8 cellular contexts compared by ENCODE assay signal in the genomic region with DNA sequence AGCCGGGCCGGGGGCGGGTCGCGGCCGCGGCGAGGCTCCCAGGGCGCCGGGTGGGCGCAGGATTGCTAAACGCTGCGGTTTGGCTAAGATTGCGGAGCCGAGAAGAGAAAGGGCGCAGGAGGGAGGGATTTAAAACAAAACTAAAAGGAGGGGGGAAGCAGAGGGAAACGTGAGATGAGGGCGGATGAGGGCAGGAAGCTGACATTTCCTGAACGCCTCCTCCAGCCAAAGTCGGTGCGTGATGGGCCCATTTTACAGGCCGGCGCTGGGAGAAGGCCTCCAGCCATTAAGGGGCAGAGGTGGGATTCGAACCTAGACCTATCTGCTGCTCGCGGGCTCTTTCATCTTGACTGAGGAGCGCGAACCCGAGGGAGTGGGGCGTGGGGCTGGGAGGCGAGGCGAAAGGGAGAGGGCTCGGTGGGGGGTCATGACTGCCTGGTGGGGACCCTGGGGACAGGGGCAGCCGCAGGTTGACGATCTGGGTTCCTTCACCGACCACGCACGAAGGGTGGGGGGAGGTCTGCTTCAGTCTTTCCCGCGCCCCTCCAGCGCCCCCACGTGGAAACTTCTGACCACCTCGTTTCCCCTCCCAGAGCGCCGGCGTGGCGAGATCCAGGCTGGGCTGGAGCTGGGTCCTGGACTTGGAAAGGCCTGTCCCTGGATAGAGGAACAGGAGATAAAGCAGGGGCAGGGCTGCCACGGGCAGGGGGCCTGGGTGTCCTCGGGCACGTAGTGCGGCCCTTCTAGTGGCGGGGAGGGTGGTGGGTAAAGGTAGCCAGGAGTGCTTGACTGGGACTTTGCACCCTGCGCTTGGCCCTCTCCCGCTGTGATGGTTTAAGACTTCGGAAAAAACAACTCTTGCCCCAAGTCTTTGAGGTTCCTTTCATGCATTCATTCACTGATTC. TPM values are rescaled to one million over a fixed set of nuclear protein-coding genes. Genes with fewer than 3 reads are reported as not detected.
A peak's percentile ranks its signal among the peaks of the same experiment; 100 is the strongest.
DNase-seq lines count a peak whose midpoint lies in the region; ATAC-seq and TF ChIP-seq lines count a peak whose summit lies in the region.

No MANE protein-coding gene starts in this region.

- peaks cover 21% of the 10 kb centered on the region for H3K36me3 Mint-ChIP-seq in dendritic cell treated with granulocyte-macrophage colony-stimulating factor and Interleukin-4, amounts not matched to agents 40 ng/mL and 50 ng/mL, for 4 days (ENCODE audit: low read depth)

- POLR2A ChIA-PET in GM10248 (lab: Yijun Ruan, JAX): no interaction called here

- TF ChIP-seq CTCF in GM10248 (IDR thresholded peaks at IDR 0.05; ENCODE audit: control extremely low read depth, extremely low read depth, low read depth, missing control alignments) (peak; percentile 61), lower leg skin (IDR thresholded peaks at IDR 0.05) (no peak)

- no peaks in the 10 kb centered on the region for H3K9me3 Mint-ChIP-seq in dendritic cell treated with granulocyte-macrophage colony-stimulating factor and Interleukin-4, amounts not matched to agents 40 ng/mL and 50 ng/mL, for 4 days

- peak overlapping the region; percentile 83 for H3K4me3 Mint-ChIP-seq in dendritic cell treated with granulocyte-macrophage colony-stimulating factor and Interleukin-4, amounts not matched to agents 40 ng/mL and 50 ng/mL, for 4 days

- WGBS in lower leg skin, 2 donors: 6 to 7% methylated on average over 46 to 51 of the region's 55 CpGs

- CTCF ChIA-PET in GM10248 (lab: Yijun Ruan, JAX): interaction anchor here (0.7 to 2.1 kb wide), 15 partner anchors 9 to 295 kb away, joined by 3 to 10 read pairs (median 4); no protein-coding TSS in a partner anchor

- peak overlapping the region; percentile 38 for H3K4me3 ChIP-seq in lower leg skin (ENCODE audit: low read depth, poor library complexity, severe bottlenecking)

- DNase-seq in GM10248 (ENCODE audit: extremely low spot score) (peak; percentile 69), NCI-H1105 treated with DMSO at 0.1 percent for 48 hours (lab: John Stamatoyannopoulos, UW) (peak; percentile 22), lower leg skin (ENCODE audit: low spot score in 2 of 2) (peak; percentile 34 to 95)
- peak; percentile 82 for DNase-seq in activated CD4-positive, alpha-beta T cell treated with anti-CD3 and anti-CD28 coated beads for 48 hours
- peak; percentile 77 for DNase-seq in stimulated activated CD4-positive, alpha-beta T cell treated with anti-CD3 and anti-CD28 coated beads, Interleukin-4, amount 100 ng/mL, for 24 hours

- intact Hi-C loops in dendritic cell treated with granulocyte-macrophage colony-stimulating factor and Interleukin-4, amounts not matched to agents 40 ng/mL and 50 ng/mL, for 4 days (cut with micrococcal nuclease): loop anchor here (5.0 kb wide), 2 partner anchors 144 to 284 kb away; partner anchors contain the start of gene SLC35B1
- intact Hi-C loops in lower leg skin (cut with DNase I; ENCODE audit: low total_unique reads): no loop called here

- ATAC-seq in GM21515 (IDR thresholded peaks at IDR 0.05; ENCODE audit: unreplicated experiment) (no peak), HG03571 (IDR thresholded peaks at IDR 0.05; ENCODE audit: unreplicated experiment) (no peak)

- peaks cover 18% of the 10 kb centered on the region for H3K4me1 Mint-ChIP-seq in dendritic cell treated with granulocyte-macrophage colony-stimulating factor and Interleukin-4, amounts not matched to agents 40 ng/mL and 50 ng/mL, for 4 days (ENCODE audit: low read depth)

- TF ChIP-seq POLR2A in lower leg skin (IDR thresholded peaks at IDR 0.05): no peak

- peaks cover 46% of the 10 kb centered on the region for H3K27me3 Mint-ChIP-seq in dendritic cell treated with granulocyte-macrophage colony-stimulating factor and Interleukin-4, amounts not matched to agents 40 ng/mL and 50 ng/mL, for 4 days

- H3K27ac Mint-ChIP-seq in dendritic cell treated with granulocyte-macrophage colony-stimulating factor and Interleukin-4, amounts not matched to agents 40 ng/mL and 50 ng/mL, for 4 days: peak overlapping the region; percentile 80

RNA-seq across cellular contexts. Expression of gene TAC4, which starts 3.8 kb away (rescaled TPM):
- not detected for total RNA-seq in lower leg skin

Comparison
In these comparisons a context has a peak if more than half of its experiments do, and no peak if none do; other contexts are left out.
1. DNase-seq: peak in every context shown above with its lines; median percentile 82 in activated CD4-positive, alpha-beta T cell treated with anti-CD3 and anti-CD28 coated beads for 48 hours; 77 in stimulated activated CD4-positive, alpha-beta T cell treated with anti-CD3 and anti-CD28 coated beads, Interleukin-4, amount 100 ng/mL, for 24 hours; 69 in GM10248; 64 in lower leg skin; 22 in NCI-H1105 treated with DMSO at 0.1 percent for 48 hours.